9 cellular contexts compared by ENCODE assay signal in genomic region chr17:20009052-20009301, GRCh38. TPM values are rescaled to one million over a fixed set of nuclear protein-coding genes. Genes with fewer than 3 reads are reported as not detected.
DNase-seq lines count a peak whose midpoint lies in the region; ATAC-seq, FAIRE-seq and TF ChIP-seq lines count a peak whose summit lies in the region.
"Had no signal": no experiment of that assay in that cellular context is flagged by ENCODE, and none has a peak within 500 bp of the region (broad histone marks: within the 10 kb centered on the region; RNA-seq: fewer than 3 reads in every experiment).

No MANE protein-coding gene starts in this region.

- H4K8ac ChIP-seq in neuronal stem cell (ENCODE audit: low read depth, low read length): no peak overlapping the region

- intact Hi-C loops in OCI-LY7 (cut with micrococcal nuclease; ENCODE audit: unreplicated experiment): loop anchor here (1.0 kb wide), 1 partner anchor 16 kb away; no protein-coding TSS in a partner anchor
- intact Hi-C loops in endothelial cell of umbilical vein (cut with micrococcal nuclease): loop anchor here (1.0 to 5.0 kb wide), 3 partner anchors 17 to 142 kb away; partner anchors contain the start of gene ULK2

- H3K4ac ChIP-seq in neuronal stem cell (ENCODE audit: low read length): no peak overlapping the region

- no peak overlapping the region for H2AK5ac ChIP-seq in neuronal stem cell (ENCODE audit: low read depth, low read length)

- H3K27ac ChIP-seq in OCI-LY7 (ENCODE audit: low read depth, low read length, poor library complexity, severe bottlenecking): no peak overlapping the region
- H3K27ac ChIP-seq in endothelial cell of umbilical vein (ENCODE audit: insufficient read depth, low read depth, low read length): no peak overlapping the region
- H3K27ac ChIP-seq in neuronal stem cell (replicated peaks; ENCODE audit: low read length): no peak overlapping the region

- H3K79me1 ChIP-seq in neuronal stem cell (ENCODE audit: low read depth, low read length): no peaks in the 10 kb centered on the region

- ATAC-seq in GM19328 (IDR thresholded peaks at IDR 0.05; ENCODE audit: unreplicated experiment) (no peak), GM21825 (IDR thresholded peaks at IDR 0.05; ENCODE audit: unreplicated experiment) (no peak)

- H2AFZ ChIP-seq in OCI-LY7 (ENCODE audit: low read length) (peak overlapping the region; percentile 90; the same call in 1 of the 2 replicates), endothelial cell of umbilical vein (ENCODE audit: low read depth, low read length) (peak overlapping the region; percentile 96), neuronal stem cell (ENCODE audit: low read length) (peak overlapping the region; percentile 100)

- H2BK12ac ChIP-seq in neuronal stem cell (ENCODE audit: low read length): no peak overlapping the region

- H3K23ac ChIP-seq in neuronal stem cell (ENCODE audit: low read depth, low read length, poor library complexity): no peak overlapping the region

- H3K4me3 ChIP-seq in OCI-LY7 (ENCODE audit: low read depth, low read length, poor library complexity, severe bottlenecking): peak overlapping the region; percentile 69
- peak overlapping the region; percentile 34 to 59 (median 39) for H3K4me3 ChIP-seq in endothelial cell of umbilical vein (replicated peaks in 1 of 3; ENCODE audit: insufficient read depth in 1 of 3, low read depth in 1 of 3, low read length in 3 of 3)
- peak overlapping the region; percentile 66 to 82 for H3K4me3 ChIP-seq in neuronal stem cell (ENCODE audit: low read length in 2 of 2)

- peak overlapping the region; percentile 5 for H3K18ac ChIP-seq in neuronal stem cell (ENCODE audit: low read length)

- no peak overlapping the region for H2BK120ac ChIP-seq in neuronal stem cell (ENCODE audit: low read depth, low read length)

- no peak overlapping the region for H4K91ac ChIP-seq in neuronal stem cell (ENCODE audit: low read depth, low read length, poor library complexity)

- BruUV-seq in OCI-LY7 (replicated peaks; lab: Mats Ljungman, UMichigan) (no TSS peak), endothelial cell of umbilical vein (replicated peaks; lab: Mats Ljungman, UMichigan) (no TSS peak)

- TF ChIP-seq CTCF in OCI-LY7 (conservative IDR thresholded peaks at IDR 0.05; ENCODE audit: low read length) (no peak; the same call in 1 of the 2 replicates), endothelial cell of umbilical vein (IDR thresholded peaks at IDR 0.05; ENCODE audit: extremely low read depth in 1 of 2, insufficient read depth in 1 of 2, low read depth in 1 of 2, low read length in 2 of 2) (no peak)

- H3K4me2 ChIP-seq in OCI-LY7 (ENCODE audit: low read length) (peak overlapping the region; percentile 85), endothelial cell of umbilical vein (ENCODE audit: insufficient read depth, low read length) (peak overlapping the region; percentile 83), neuronal stem cell (ENCODE audit: insufficient read depth, low read length, poor library complexity, severe bottlenecking) (peak overlapping the region; percentile 69)

- no peaks in the 10 kb centered on the region for H4K20me1 ChIP-seq in OCI-LY7 (ENCODE audit: insufficient read depth, low read length)
- H4K20me1 ChIP-seq in endothelial cell of umbilical vein (replicated peaks; ENCODE audit: control insufficient read depth, extremely low read depth, insufficient read depth, low read length): peaks cover 4% of the 10 kb centered on the region

- CTCF ChIA-PET in OCI-LY7 (lab: Charles Lee; ENCODE audit: unreplicated experiment) (no interaction called here), endothelial cell of umbilical vein (lab: Charles Lee) (interaction anchor here (0.6 to 6.2 kb wide), 10 partner anchors 8 to 154 kb away, joined by 3 to 95 read pairs (median 4); partner anchors contain the start of gene AKAP10)

- H2BK5ac ChIP-seq in neuronal stem cell (ENCODE audit: low read length): no peak overlapping the region

- no peak overlapping the region for H3K14ac ChIP-seq in neuronal stem cell (ENCODE audit: low read length)

- H3K9me3 ChIP-seq in OCI-LY7 (ENCODE audit: low read length): no peaks in the 10 kb centered on the region
- H3K9me3 ChIP-seq in endothelial cell of umbilical vein (replicated peaks; ENCODE audit: control insufficient read depth, insufficient read depth, low read length): no peaks in the 10 kb centered on the region
- peaks cover 0 to 3% of the 10 kb centered on the region in 2 donors for H3K9me3 ChIP-seq in neuronal stem cell (replicated peaks in 1 of 2; ENCODE audit: control insufficient read depth in 2 of 2, insufficient read depth in 1 of 2, low read depth in 1 of 2, low read length in 2 of 2)

- peak; percentile 72 for FAIRE-seq in GM18507 (lab: Jason Lieb, UNC)
- FAIRE-seq in endothelial cell of umbilical vein (lab: Jason Lieb, UNC): peak; percentile 12
- FAIRE-seq: TTC549 had no signal

- no peaks in the 10 kb centered on the region for H3K79me2 ChIP-seq in OCI-LY7 (ENCODE audit: insufficient read depth, low read depth, low read length)
- H3K79me2 ChIP-seq in endothelial cell of umbilical vein (ENCODE audit: control insufficient read depth, insufficient read depth, low read length): no peaks in the 10 kb centered on the region

- dilution Hi-C loops in endothelial cell of umbilical vein (cut with MboI; ENCODE audit: extremely low pct_ligation_motif_present, low sequenced_read_pairs): no loop called here

- POLR2A ChIA-PET in OCI-LY7 (lab: Charles Lee): no interaction called here
- POLR2A ChIA-PET in endothelial cell of umbilical vein (lab: Charles Lee): no interaction called here

- no peaks in the 10 kb centered on the region for H3K36me3 ChIP-seq in OCI-LY7 (ENCODE audit: insufficient read depth, low read length)
- no peaks in the 10 kb centered on the region for H3K36me3 ChIP-seq in endothelial cell of umbilical vein (ENCODE audit: control insufficient read depth in 2 of 2, extremely low read depth in 1 of 2, insufficient read depth in 2 of 2, low read length in 2 of 2)
- no peaks in the 10 kb centered on the region for H3K36me3 ChIP-seq in neuronal stem cell (replicated peaks in 1 of 2; ENCODE audit: control insufficient read depth in 2 of 2, insufficient read depth in 2 of 2, low read length in 2 of 2)

- DNase-seq in GM18507 (ENCODE audit: extremely low spot score, insufficient read length, low read depth): no peak
- no peak for DNase-seq in OCI-LY7 (ENCODE audit: low spot score)
- DNase-seq in endothelial cell of umbilical vein (ENCODE audit: low read depth, low spot score): no peak
- DNase-seq in neuronal stem cell (ENCODE audit: low spot score): no peak
- DNase-seq in EL: no peak
- no peak for DNase-seq in DMS53 (lab: John Stamatoyannopoulos, UW)

- no peak overlapping the region for H2BK15ac ChIP-seq in neuronal stem cell (ENCODE audit: low read length)

- H3K4me1 ChIP-seq in OCI-LY7 (ENCODE audit: insufficient read depth, low read length, poor library complexity, severe bottlenecking) (peaks cover 4% of the 10 kb centered on the region), endothelial cell of umbilical vein (ENCODE audit: control insufficient read depth, extremely low read depth, insufficient read depth, low read length) (peaks cover 9% of the 10 kb centered on the region), neuronal stem cell (ENCODE audit: control insufficient read depth in 2 of 2, insufficient read depth in 1 of 2, low read depth in 1 of 2, low read length in 2 of 2) (peaks cover 2 to 4% of the 10 kb centered on the region in 2 donors)

- H3K9me1 ChIP-seq in endothelial cell of umbilical vein (replicated peaks; ENCODE audit: control insufficient read depth, extremely low read depth, insufficient read depth, low read length): no peaks in the 10 kb centered on the region

- peaks cover 17 to 50% of the 10 kb centered on the region in 2 experiments for H3K27me3 ChIP-seq in endothelial cell of umbilical vein (ENCODE audit: control insufficient read depth in 2 of 2, insufficient read depth in 2 of 2, low read length in 2 of 2)
- H3K27me3 ChIP-seq in neuronal stem cell (ENCODE audit: control insufficient read depth in 3 of 3, insufficient read depth in 3 of 3, low read depth in 1 of 3, low read length in 3 of 3): peaks cover 3 to 54% (median 23%) of the 10 kb centered on the region in 3 experiments

- H3K9me2 ChIP-seq in OCI-LY7 (ENCODE audit: insufficient read depth, low read length): no peaks in the 10 kb centered on the region

- no peak for TF ChIP-seq POLR2A in endothelial cell of umbilical vein (IDR thresholded peaks at IDR 0.05; ENCODE audit: low read depth, low read length)

- no CpG with 5 or more reads among the region's 18 CpGs for WGBS in neuronal stem cell (ENCODE audit: extremely low coverage in 2 of 2, insufficient read length in 2 of 2, insufficient replicate concordance in 1 of 2), 2 donors

- no peak overlapping the region for H3K9ac ChIP-seq in endothelial cell of umbilical vein (replicated peaks; ENCODE audit: extremely low read depth, insufficient read depth, low read length)
- H3K9ac ChIP-seq in neuronal stem cell (ENCODE audit: low read depth, low read length, poor library complexity): no peak overlapping the region

RNA-seq across cellular contexts. Expression of gene SPECC1, which starts 0.2 kb away (rescaled TPM):
- 0.47 and 0.64 TPM in 2 replicates for total RNA-seq in OCI-LY7 (2014; rRNA removed; shearing (Covaris generic))
- 2.8 and 5.8 TPM in 2 replicates for total RNA-seq in OCI-LY7 (2022)
- total RNA-seq in endothelial cell of umbilical vein: 15.0 and 20.4 TPM in 2 replicates
- 5.3 TPM in 2 replicates for polyA plus RNA-seq in endothelial cell of umbilical vein
- polyA plus RNA-seq in endothelial cell of umbilical vein (2011; cell fraction: cytosol; rRNA removed): 4.1 and 5.0 TPM in 2 replicates
- 5.8 and 8.0 TPM in 2 replicates for polyA plus RNA-seq in endothelial cell of umbilical vein (2011; cell fraction: nucleus; rRNA removed)
- polyA plus RNA-seq in endothelial cell of umbilical vein (2012): 22.4 and 39.9 TPM in 2 replicates
- 5.8 and 7.8 TPM in 2 replicates for polyA minus RNA-seq in endothelial cell of umbilical vein
- 69.5 TPM for polyA minus RNA-seq in endothelial cell of umbilical vein (2011; cell fraction: cytosol; rRNA and poly(A)+ RNA removed)
- polyA minus RNA-seq in endothelial cell of umbilical vein (2011; cell fraction: nucleus; rRNA and poly(A)+ RNA removed): 4.9 and 5.9 TPM in 2 replicates
- 39.4 TPM for polyA plus RNA-seq in neuronal stem cell (2013, experiment 1 of 2)
- polyA plus RNA-seq in neuronal stem cell (2013, experiment 2 of 2): 40.3 TPM

RNA-seq across cellular contexts. Expression of gene AKAP10, which starts 31.3 kb away (rescaled TPM):
- 16.1 and 20.5 TPM in 2 replicates for total RNA-seq in OCI-LY7 (2014; rRNA removed; shearing (Covaris generic))
- 33.8 and 35.7 TPM in 2 replicates for total RNA-seq in OCI-LY7 (2022)
- total RNA-seq in endothelial cell of umbilical vein: 25.3 and 27.1 TPM in 2 replicates
- polyA plus RNA-seq in endothelial cell of umbilical vein: 10.0 and 10.6 TPM in 2 replicates
- polyA plus RNA-seq in endothelial cell of umbilical vein (2011; cell fraction: cytosol; rRNA removed): 10.7 and 11.3 TPM in 2 replicates
- 30.4 and 35.7 TPM in 2 replicates for polyA plus RNA-seq in endothelial cell of umbilical vein (2011; cell fraction: nucleus; rRNA removed)
- polyA plus RNA-seq in endothelial cell of umbilical vein (2012): 14.9 and 15.7 TPM in 2 replicates
- 40.9 and 65.5 TPM in 2 replicates for polyA minus RNA-seq in endothelial cell of umbilical vein
- 19.5 TPM for polyA minus RNA-seq in endothelial cell of umbilical vein (2011; cell fraction: cytosol; rRNA and poly(A)+ RNA removed)
- polyA minus RNA-seq in endothelial cell of umbilical vein (2011; cell fraction: nucleus; rRNA and poly(A)+ RNA removed): 37.4 and 55.9 TPM in 2 replicates
- polyA plus RNA-seq in neuronal stem cell (2013, experiment 1 of 2): 16.7 TPM
- 16.2 TPM for polyA plus RNA-seq in neuronal stem cell (2013, experiment 2 of 2)
